24 cellular contexts compared by ENCODE assay signal in the genomic region with DNA sequence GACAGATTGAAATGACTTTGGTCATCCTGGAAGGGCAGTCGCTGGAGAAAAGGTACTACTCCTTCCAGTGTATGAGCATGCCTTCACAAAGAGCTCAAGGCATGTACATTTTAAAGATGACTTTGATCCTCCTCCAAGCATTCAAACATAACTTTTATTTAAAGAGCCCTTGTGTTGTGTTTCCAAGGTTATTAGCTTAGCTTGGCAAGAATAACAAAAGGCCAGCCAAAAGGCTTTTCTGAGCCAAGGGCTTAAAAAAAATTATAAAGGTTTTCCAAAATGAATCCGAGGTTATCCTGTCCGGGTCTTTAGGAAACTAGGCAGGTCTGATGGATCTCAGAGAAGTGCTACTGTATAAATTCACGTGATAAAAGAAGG.
A peak's percentile ranks its signal among the peaks of the same experiment; 100 is the strongest.
DNase-seq lines count a peak whose midpoint lies in the region; ATAC-seq and TF ChIP-seq lines count a peak whose summit lies in the region.
"Had no signal": no experiment of that assay in that cellular context is flagged by ENCODE, and none has a peak within 500 bp of the region (broad histone marks: within the 10 kb centered on the region; RNA-seq: fewer than 3 reads in every experiment).

No MANE protein-coding gene starts in this region.

- TF ChIP-seq CTCF in VCaP (conservative IDR thresholded peaks at IDR 0.05) (no peak), fibroblast of the aortic adventitia (IDR thresholded peaks at IDR 0.05; ENCODE audit: insufficient read depth, low read length) (no peak), nephron (IDR thresholded peaks at IDR 0.05; ENCODE audit: unreplicated experiment in 3 of 3) (no peak), endothelial cell (IDR thresholded peaks at IDR 0.05; ENCODE audit: unreplicated experiment) (no peak)

- H3K9ac ChIP-seq in GM23248 = no peak overlapping the region

- no peaks in the 10 kb centered on the region for H3K9me2 ChIP-seq in GM23248 (ENCODE audit: insufficient read depth)

- H3K4me3 ChIP-seq in GM23248 (no peak overlapping the region), fibroblast of the aortic adventitia (ENCODE audit: low read depth, low read length) (no peak overlapping the region)
- H3K4me3 ChIP-seq: psoas muscle, skin epidermis, stomach had no signal

- H3K9me3 ChIP-seq in GM23248 (ENCODE audit: low read depth) = no peaks in the 10 kb centered on the region
- H3K9me3 ChIP-seq: psoas muscle, stomach had no signal

- no peaks in the 10 kb centered on the region for H4K20me1 ChIP-seq in GM23248 (ENCODE audit: insufficient read depth)

- no peaks in the 10 kb centered on the region for H3K79me2 ChIP-seq in GM23248 (ENCODE audit: insufficient read depth)

- H3K27ac ChIP-seq in GM23248 = no peak overlapping the region
- peak overlapping the region; percentile 45; the same call in 1 of the 2 replicates for H3K27ac ChIP-seq in VCaP
- H3K27ac ChIP-seq: HL-60, psoas muscle, skin epidermis, stomach had no signal

- H3K27ac Mint-ChIP-seq in nephron (peak overlapping the region in 2 of 3 experiments; percentile 38 to 78), endothelial cell (ENCODE audit: unreplicated experiment) (no peak overlapping the region)
- H3K27ac Mint-ChIP-seq: activated CD4-positive, alpha-beta memory T cell treated with anti-CD3 and anti-CD28 coated beads for 36 hours; activated naive CD4-positive, alpha-beta T cell treated with anti-CD3 and anti-CD28 coated beads, Interleukin-2, amount 10 ng/mL, durations not matched to agents 7 days and 5 days; CD8-positive, alpha-beta T cell; naive B cell; type B pancreatic cell had no signal

- H3K36me3 Mint-ChIP-seq in nephron (ENCODE audit: low read depth) = no peaks in the 10 kb centered on the region
- no peaks in the 10 kb centered on the region for H3K36me3 Mint-ChIP-seq in endothelial cell (ENCODE audit: low read depth, unreplicated experiment)
- H3K36me3 Mint-ChIP-seq: activated CD4-positive, alpha-beta memory T cell treated with anti-CD3 and anti-CD28 coated beads for 36 hours; activated naive CD4-positive, alpha-beta T cell treated with anti-CD3 and anti-CD28 coated beads, Interleukin-2, amount 10 ng/mL, durations not matched to agents 7 days and 5 days; CD8-positive, alpha-beta T cell; naive B cell; type B pancreatic cell had no signal

- 52 to 55% methylated on average over 4 of the region's 4 CpGs for WGBS in GM23248 (ENCODE audit: low coverage in 1 of 2, low lambda C conversion rate in 2 of 2, missing lambda C conversion rate in 2 of 2), 2 experiments

- no peak overlapping the region for H3K4me3 Mint-ChIP-seq in nephron
- H3K4me3 Mint-ChIP-seq in endothelial cell (ENCODE audit: unreplicated experiment) = no peak overlapping the region
- H3K4me3 Mint-ChIP-seq: activated CD4-positive, alpha-beta memory T cell treated with anti-CD3 and anti-CD28 coated beads for 36 hours; activated naive CD4-positive, alpha-beta T cell treated with anti-CD3 and anti-CD28 coated beads, Interleukin-2, amount 10 ng/mL, durations not matched to agents 7 days and 5 days; CD8-positive, alpha-beta T cell; naive B cell; type B pancreatic cell had no signal

- no peaks in the 10 kb centered on the region for H3F3A ChIP-seq in GM23248 (ENCODE audit: insufficient read depth)

- no peak overlapping the region for H3K4me2 ChIP-seq in GM23248 (ENCODE audit: unreplicated experiment)

- H3K9me3 Mint-ChIP-seq in nephron = no peaks in the 10 kb centered on the region
- H3K9me3 Mint-ChIP-seq in endothelial cell (ENCODE audit: unreplicated experiment) = no peaks in the 10 kb centered on the region
- H3K9me3 Mint-ChIP-seq: activated CD4-positive, alpha-beta memory T cell treated with anti-CD3 and anti-CD28 coated beads for 36 hours; activated naive CD4-positive, alpha-beta T cell treated with anti-CD3 and anti-CD28 coated beads, Interleukin-2, amount 10 ng/mL, durations not matched to agents 7 days and 5 days; CD8-positive, alpha-beta T cell; naive B cell; type B pancreatic cell had no signal

- ATAC-seq in HG02588 (IDR thresholded peaks at IDR 0.05; ENCODE audit: unreplicated experiment) = no peak
- ATAC-seq: CD8-positive, alpha-beta T cell; psoas muscle had no signal

- H3K36me3 ChIP-seq in GM23248 (ENCODE audit: low read depth) = 0 out of 2 replicates have a peak, but pooled peaks cover 5% of the 10 kb centered on the region
- H3K36me3 ChIP-seq: stomach had no signal

- H3K27me3 Mint-ChIP-seq in nephron (ENCODE audit: low read depth) = peaks cover 4% of the 10 kb centered on the region
- no peaks in the 10 kb centered on the region for H3K27me3 Mint-ChIP-seq in endothelial cell (ENCODE audit: unreplicated experiment)
- H3K27me3 Mint-ChIP-seq: activated CD4-positive, alpha-beta memory T cell treated with anti-CD3 and anti-CD28 coated beads for 36 hours; activated naive CD4-positive, alpha-beta T cell treated with anti-CD3 and anti-CD28 coated beads, Interleukin-2, amount 10 ng/mL, durations not matched to agents 7 days and 5 days; type B pancreatic cell had no signal

- H3K4me1 ChIP-seq in GM23248 (ENCODE audit: insufficient read depth) = peaks cover 9% of the 10 kb centered on the region; the same call in 1 of the 2 replicates
- H3K4me1 ChIP-seq: psoas muscle had no signal

- no peaks in the 10 kb centered on the region for H3K27me3 ChIP-seq in GM23248 (replicated peaks; ENCODE audit: insufficient read depth)
- H3K27me3 ChIP-seq: stomach had no signal

- in situ Hi-C loops in GM23248 (cut with MboI) = no loop called here

- DNase-seq in GM23248 (peak; percentile 7), fibroblast of the aortic adventitia (ENCODE audit: low read depth) (peak; percentile 69), NCI-H1436 treated with DMSO at 0.1 percent for 48 hours (lab: John Stamatoyannopoulos, UW) (no peak), glomerular visceral epithelial cell (ENCODE audit: extremely low spot score) (no peak), endothelial cell (ENCODE audit: low spot score) (no peak)
- DNase-seq: activated CD4-positive, alpha-beta memory T cell treated with anti-CD3 and anti-CD28 coated beads for 36 hours; activated CD8-positive, alpha-beta memory T cell treated with anti-CD3 and anti-CD28 coated beads, Interleukin-2, amount 50 U/mL, for 4 hours; activated naive CD4-positive, alpha-beta T cell treated with anti-CD3 and anti-CD28 coated beads, Interleukin-2, amount 10 ng/mL, durations not matched to agents 7 days and 5 days; CD8-positive, alpha-beta T cell; DMS 273 treated with DMSO at 0.1 percent for 48 hours; naive B cell; NCI-H1694; NCI-H524; psoas muscle; stimulated activated CD4-positive, alpha-beta T cell treated with anti-CD3 and anti-CD28 coated beads, Interleukin-1b, Interleukin-23, amount 100 ng/mL, for 48 hours; stimulated activated CD8-positive, alpha-beta memory T cell treated with anti-CD3 and anti-CD28 coated beads, Interleukin-4, amount 100 ng/mL, for 48 hours; stomach; T-helper 1 cell had no signal

- H2AFZ ChIP-seq in GM23248 = no peak overlapping the region

- peaks cover 14% of the 10 kb centered on the region for H3K4me1 Mint-ChIP-seq in nephron
- peaks cover 33% of the 10 kb centered on the region for H3K4me1 Mint-ChIP-seq in endothelial cell (ENCODE audit: unreplicated experiment)
- H3K4me1 Mint-ChIP-seq: naive B cell had no signal

Comparison
In these comparisons a context has a peak if more than half of its experiments do, and no peak if none do; other contexts are left out.
1. DNase-seq: peak in GM23248 (single experiment) and fibroblast of the aortic adventitia (single experiment); none in NCI-H1436 treated with DMSO at 0.1 percent for 48 hours (single experiment), glomerular visceral epithelial cell (single experiment) and endothelial cell (single experiment).